Comparison of ENCODE assay signal across 22 cellular contexts in the genomic region with DNA sequence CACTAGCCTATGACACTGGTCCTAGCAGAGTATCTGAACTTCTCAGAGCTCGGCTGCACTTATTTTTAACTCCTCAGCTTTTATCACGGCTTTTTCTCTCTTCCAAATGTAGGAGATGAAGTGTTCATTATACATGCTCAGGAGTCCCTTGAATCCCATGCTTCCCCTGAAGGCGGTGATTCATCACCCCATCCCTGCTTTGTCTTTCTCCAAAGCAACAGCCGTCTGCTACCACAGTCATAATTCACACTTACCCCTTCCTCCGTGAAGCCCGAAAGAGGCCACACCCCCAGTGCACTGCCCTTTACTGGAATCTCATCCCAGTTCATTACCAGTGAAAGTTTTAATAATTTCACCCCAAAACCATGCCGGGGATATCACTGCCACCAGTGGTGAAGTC.
DNase-seq lines count a peak whose midpoint lies in the region; ATAC-seq and TF ChIP-seq lines count a peak whose summit lies in the region.
"Had no signal": no experiment of that assay in that cellular context is flagged by ENCODE, and none has a peak within 500 bp of the region (broad histone marks: within the 10 kb centered on the region; RNA-seq: fewer than 3 reads in every experiment).

No MANE protein-coding gene starts in this region.

- H3K36me3 Mint-ChIP-seq in MCF 10A (ENCODE audit: insufficient read depth, unreplicated experiment) (no peaks in the 10 kb centered on the region), T-helper 17 cell (ENCODE audit: low read depth) (peaks cover 4% of the 10 kb centered on the region)
- H3K36me3 Mint-ChIP-seq: CD14-positive monocyte; CD8-positive, alpha-beta memory T cell had no signal

- TF ChIP-seq POLR2A in vagina (IDR thresholded peaks at IDR 0.05) = no peak

- H3K27ac ChIP-seq in mammary epithelial cell (ENCODE audit: insufficient read depth, low read depth, low read length) = no peak overlapping the region
- H3K27ac ChIP-seq in vagina = no peak overlapping the region
- H3K27ac ChIP-seq: 22Rv1 had no signal

- WGBS in mammary epithelial cell (ENCODE audit: low coverage, missing lambda C conversion rate) = 41% methylated on average over 7 of the region's 7 CpGs

- H3K27me3 Mint-ChIP-seq in MCF 10A (ENCODE audit: insufficient read depth, unreplicated experiment) (peaks cover 13% of the 10 kb centered on the region), T-helper 17 cell (peaks cover 12% of the 10 kb centered on the region)

- H3K4me1 Mint-ChIP-seq in MCF 10A (ENCODE audit: insufficient read depth, unreplicated experiment) (peaks cover 10% of the 10 kb centered on the region), T-helper 17 cell (no peaks in the 10 kb centered on the region)
- H3K4me1 Mint-ChIP-seq: CD14-positive monocyte; CD8-positive, alpha-beta memory T cell had no signal

- DNase-seq in MCF 10A (ENCODE audit: unreplicated experiment) (peak; percentile 33), mammary epithelial cell (no peak), T-helper 17 cell (no peak), kidney epithelial cell (ENCODE audit: low read depth) (peak; percentile 9), vagina (ENCODE audit: extremely low spot score in 2 of 2) (peak; percentile 20 to 46), NCI-H1694 treated with DMSO at 0.1 percent for 48 hours (lab: John Stamatoyannopoulos, UW) (no peak), posterior cingulate gyrus (no peak)
- no peak for DNase-seq in activated CD8-positive, alpha-beta memory T cell treated with anti-CD3 and anti-CD28 coated beads, Interleukin-2, amount 50 U/mL, for 48 hours
- DNase-seq: ACHN; BE2C; Calu3; CD8-positive, alpha-beta memory T cell; DMS79 treated with DMSO at 0.1 percent for 48 hours; KBM-7; MG63; NCI-H2029 treated with DMSO at 0.1 percent for 48 hours; NCI-H2227 treated with DMSO at 0.1 percent for 48 hours; NCI-H526 treated with DMSO at 0.1 percent for 48 hours had no signal

- H3K4me3 Mint-ChIP-seq in MCF 10A (ENCODE audit: unreplicated experiment) (no peak overlapping the region), T-helper 17 cell (no peak overlapping the region)
- H3K4me3 Mint-ChIP-seq: CD14-positive monocyte; CD8-positive, alpha-beta memory T cell had no signal

- TF ChIP-seq CTCF in MCF 10A (IDR thresholded peaks at IDR 0.05; ENCODE audit: unreplicated experiment) (no peak), mammary epithelial cell (conservative IDR thresholded peaks at IDR 0.05 in 1 of 2, IDR thresholded peaks at IDR 0.05 in 1 of 2; ENCODE audit: extremely low read depth in 1 of 2, insufficient read depth in 1 of 2, low read depth in 1 of 2, low read length in 2 of 2) (no peak), kidney epithelial cell (IDR thresholded peaks at IDR 0.05; ENCODE audit: insufficient read depth, low read length, poor library complexity, severe bottlenecking) (no peak), vagina (IDR thresholded peaks at IDR 0.05) (no peak)

- H3K9ac ChIP-seq in mammary epithelial cell (ENCODE audit: insufficient read depth, low read length) = no peak overlapping the region

- H3K9me3 ChIP-seq in mammary epithelial cell (replicated peaks; ENCODE audit: insufficient read depth, low read length) (peaks cover 6% of the 10 kb centered on the region), T-helper 17 cell (ENCODE audit: control insufficient read depth, low read length, poor library complexity, severe bottlenecking) (no peaks in the 10 kb centered on the region), vagina (no peaks in the 10 kb centered on the region)
- H3K9me3 ChIP-seq: BE2C, MG63 had no signal

- in situ Hi-C loops in mammary epithelial cell (cut with MboI; ENCODE audit: low sequenced_read_pairs in 2 of 2) = no loop called here

- H4K20me1 ChIP-seq in mammary epithelial cell (ENCODE audit: insufficient read depth, low read length) = no peaks in the 10 kb centered on the region

- no peak overlapping the region for H3K27ac Mint-ChIP-seq in MCF 10A (ENCODE audit: low read depth, unreplicated experiment)
- H3K27ac Mint-ChIP-seq in T-helper 17 cell = peak overlapping the region; percentile 12

- no peak overlapping the region for H2AFZ ChIP-seq in mammary epithelial cell (ENCODE audit: low read depth, low read length)

- H3K36me3 ChIP-seq in mammary epithelial cell (ENCODE audit: insufficient read depth, low read length) = no peaks in the 10 kb centered on the region
- H3K36me3 ChIP-seq in kidney epithelial cell (ENCODE audit: control insufficient read depth, insufficient read depth, low read length) = no peaks in the 10 kb centered on the region
- no peaks in the 10 kb centered on the region for H3K36me3 ChIP-seq in vagina
- H3K36me3 ChIP-seq: BE2C, MG63 had no signal

- POLR2A ChIA-PET in MCF 10A (lab: Yijun Ruan, JAX) = no interaction called here

- no peaks in the 10 kb centered on the region for H3K79me2 ChIP-seq in mammary epithelial cell (ENCODE audit: insufficient read depth, low read length)

- BruUV-seq in MCF 10A (replicated peaks; lab: Mats Ljungman, UMichigan) (no TSS peak), mammary epithelial cell (replicated peaks; lab: Mats Ljungman, UMichigan) (no TSS peak)

- H3K9me3 Mint-ChIP-seq in MCF 10A (ENCODE audit: unreplicated experiment) = no peaks in the 10 kb centered on the region

- H3K4me2 ChIP-seq in mammary epithelial cell (ENCODE audit: insufficient read depth, low read depth, low read length) = no peak overlapping the region

- no peaks in the 10 kb centered on the region for H3K4me1 ChIP-seq in mammary epithelial cell (ENCODE audit: insufficient read depth, low read length)
- no peaks in the 10 kb centered on the region for H3K4me1 ChIP-seq in vagina
- H3K4me1 ChIP-seq: BE2C had no signal

- ATAC-seq in T-helper 17 cell = no peak
- ATAC-seq: Panc1, SK-N-SH treated with all-trans-retinoic acid at 6 μM for 48 hours had no signal

- no peaks in the 10 kb centered on the region for H3K27me3 ChIP-seq in mammary epithelial cell (ENCODE audit: insufficient read depth, low read length)
- no peaks in the 10 kb centered on the region for H3K27me3 ChIP-seq in kidney epithelial cell (ENCODE audit: control insufficient read depth, insufficient read depth, low read length)
- no peaks in the 10 kb centered on the region for H3K27me3 ChIP-seq in vagina
- H3K27me3 ChIP-seq: MG63 had no signal

- CTCF ChIA-PET in MCF 10A (lab: Yijun Ruan, JAX) (interaction anchor here (0.6 to 0.8 kb wide), 2 partner anchors 49 to 358 kb away, joined by 3 read pairs; no protein-coding TSS in a partner anchor), mammary epithelial cell (lab: Charles Lee; ENCODE audit: low non-redundant PET) (no interaction called here)

- dilution Hi-C loops in mammary epithelial cell (cut with HindIII; ENCODE audit: low sequenced_read_pairs) = no loop called here

- intact Hi-C loops in MCF 10A (cut with micrococcal nuclease) (no loop called here), mammary epithelial cell (cut with micrococcal nuclease) (no loop called here), vagina (cut with DNase I) (no loop called here), posterior cingulate gyrus (cut with DNase I) (no loop called here)

- H3K4me3 ChIP-seq in mammary epithelial cell (replicated peaks in 1 of 3; ENCODE audit: insufficient read depth in 1 of 3, low read depth in 2 of 3, low read length in 3 of 3) (no peak overlapping the region), kidney epithelial cell (ENCODE audit: low read depth, low read length) (no peak overlapping the region), vagina (no peak overlapping the region)
- H3K4me3 ChIP-seq: MG63 had no signal

Comparison
In these comparisons a context has a peak if more than half of its experiments do, and no peak if none do; other contexts are left out.
1. DNase-seq: peak in MCF 10A (single experiment), kidney epithelial cell (single experiment) and vagina (2 of 2); none in mammary epithelial cell (single experiment), T-helper 17 cell (0 of 3), NCI-H1694 treated with DMSO at 0.1 percent for 48 hours (single experiment), posterior cingulate gyrus (0 of 10) and activated CD8-positive, alpha-beta memory T cell treated with anti-CD3 and anti-CD28 coated beads, Interleukin-2, amount 50 U/mL, for 48 hours (single experiment).